10 cellular contexts compared by ENCODE assay signal in genomic region chr1:39378377-39378776, GRCh38.
DNase-seq lines count a peak whose midpoint lies in the region; ATAC-seq, FAIRE-seq and TF ChIP-seq lines count a peak whose summit lies in the region.
"Had no signal": no experiment of that assay in that cellular context is flagged by ENCODE, and none has a peak within 500 bp of the region (broad histone marks: within the 10 kb centered on the region; RNA-seq: fewer than 3 reads in every experiment).

No MANE protein-coding gene starts in this region.

- peaks cover 0 to 73% (median 0%) of the 10 kb centered on the region in 3 donors for H3K36me3 ChIP-seq in Peyer's patch
- H3K36me3 ChIP-seq in iPS DF 6.9 (ENCODE audit: control insufficient read depth, insufficient read depth, low read length) = peaks cover 4% of the 10 kb centered on the region

- no peak for ATAC-seq in CD4-positive, alpha-beta T cell (ENCODE audit: poor library complexity)
- ATAC-seq in GM21528 (IDR thresholded peaks at IDR 0.05; ENCODE audit: low FRiP score, unreplicated experiment) = no peak
- no peak for ATAC-seq in GM21526 (IDR thresholded peaks at IDR 0.05; ENCODE audit: low FRiP score, unreplicated experiment)

- DNase-seq in CD4-positive, alpha-beta T cell = no peak
- no peak for DNase-seq in H54 (ENCODE audit: insufficient read length, low spot score)
- peak in 1 of 3 donors; percentile 62 for DNase-seq in Peyer's patch
- DNase-seq in iPS DF 6.9 (ENCODE audit: low read depth, low spot score) = peak; percentile 31
- DNase-seq in effector CD8-positive, alpha-beta T cell (lab: John Stamatoyannopoulos, UW) = no peak
- DNase-seq in NCI-H1092 treated with DMSO at 0.1 percent for 48 hours (lab: John Stamatoyannopoulos, UW) = no peak
- DNase-seq: naive B cell had no signal

- CTCF ChIA-PET in CD4-positive, alpha-beta T cell (lab: Charles Lee) = interaction anchor here (1.2 to 1.6 kb wide), 4 partner anchors 16 to 120 kb away, joined by 3 to 19 read pairs (median 4); no protein-coding TSS in a partner anchor

- peaks cover 75% of the 10 kb centered on the region for H3K36me3 Mint-ChIP-seq in CD4-positive, alpha-beta T cell (ENCODE audit: low read depth)

- intact Hi-C loops in CD4-positive, alpha-beta T cell (cut with DNase I, micrococcal nuclease) = no loop called here

- H3K27ac Mint-ChIP-seq in CD4-positive, alpha-beta T cell = peak overlapping the region; percentile 27

- TF ChIP-seq CTCF in CD4-positive, alpha-beta T cell (IDR thresholded peaks at IDR 0.05) = peak; percentile 42
- TF ChIP-seq CTCF in Peyer's patch (IDR thresholded peaks at IDR 0.05) = peak in 4 of 6 experiments; percentile 38 to 73 (median 63)

- H3K4me1 ChIP-seq in Peyer's patch (no peaks in the 10 kb centered on the region), iPS DF 6.9 (ENCODE audit: control insufficient read depth, insufficient read depth, low read length) (no peaks in the 10 kb centered on the region)

- H3K4me3 ChIP-seq in Peyer's patch = no peak overlapping the region
- H3K4me3 ChIP-seq in iPS DF 6.9 (ENCODE audit: low read length) = no peak overlapping the region

- POLR2A ChIA-PET in CD4-positive, alpha-beta T cell (lab: Charles Lee) = interaction anchor here (1.3 kb wide), 1 partner anchor 9 kb away, joined by 3 read pairs; no protein-coding TSS in a partner anchor

- H3K4me3 Mint-ChIP-seq in CD4-positive, alpha-beta T cell = no peak overlapping the region
- H3K4me3 Mint-ChIP-seq: naive B cell had no signal

- no peaks in the 10 kb centered on the region for H3K27me3 ChIP-seq in CD4-positive, alpha-beta T cell (ENCODE audit: control insufficient read depth, insufficient read depth, low read length)
- H3K27me3 ChIP-seq in Peyer's patch = no peaks in the 10 kb centered on the region
- H3K27me3 ChIP-seq in iPS DF 6.9 (ENCODE audit: control insufficient read depth, insufficient read depth, low read length) = no peaks in the 10 kb centered on the region

- H3K9me3 ChIP-seq in CD4-positive, alpha-beta T cell (ENCODE audit: control insufficient read depth, low read length) = no peaks in the 10 kb centered on the region
- H3K9me3 ChIP-seq in Peyer's patch (no peaks in the 10 kb centered on the region), iPS DF 6.9 (ENCODE audit: control insufficient read depth, insufficient read depth, low read length) (no peaks in the 10 kb centered on the region)

- WGBS in iPS DF 6.9 (ENCODE audit: insufficient coverage, insufficient read length) = no CpG with 5 or more reads among the region's 2 CpGs

- TF ChIP-seq POLR2A in H54 (IDR thresholded peaks at IDR 0.05; ENCODE audit: low read depth, low read length) (no peak), Peyer's patch (IDR thresholded peaks at IDR 0.05) (no peak)

- H3K4me1 Mint-ChIP-seq in CD4-positive, alpha-beta T cell (ENCODE audit: low read depth) = no peaks in the 10 kb centered on the region
- H3K4me1 Mint-ChIP-seq: naive B cell had no signal

- no peaks in the 10 kb centered on the region for H3K27me3 Mint-ChIP-seq in CD4-positive, alpha-beta T cell
- H3K27me3 Mint-ChIP-seq: naive B cell had no signal

- no peak overlapping the region for H3K27ac ChIP-seq in CD4-positive, alpha-beta T cell (ENCODE audit: low read depth, low read length)
- H3K27ac ChIP-seq in Peyer's patch (no peak overlapping the region), iPS DF 6.9 (ENCODE audit: low read length) (no peak overlapping the region)

- H3K9me3 Mint-ChIP-seq in CD4-positive, alpha-beta T cell = no peaks in the 10 kb centered on the region
- H3K9me3 Mint-ChIP-seq: naive B cell had no signal

- FAIRE-seq in H54 (lab: Jason Lieb, UNC) = peak; percentile 86
- FAIRE-seq: RCC 7860 had no signal
